8 cellular contexts compared by ENCODE assay signal in the genomic region with DNA sequence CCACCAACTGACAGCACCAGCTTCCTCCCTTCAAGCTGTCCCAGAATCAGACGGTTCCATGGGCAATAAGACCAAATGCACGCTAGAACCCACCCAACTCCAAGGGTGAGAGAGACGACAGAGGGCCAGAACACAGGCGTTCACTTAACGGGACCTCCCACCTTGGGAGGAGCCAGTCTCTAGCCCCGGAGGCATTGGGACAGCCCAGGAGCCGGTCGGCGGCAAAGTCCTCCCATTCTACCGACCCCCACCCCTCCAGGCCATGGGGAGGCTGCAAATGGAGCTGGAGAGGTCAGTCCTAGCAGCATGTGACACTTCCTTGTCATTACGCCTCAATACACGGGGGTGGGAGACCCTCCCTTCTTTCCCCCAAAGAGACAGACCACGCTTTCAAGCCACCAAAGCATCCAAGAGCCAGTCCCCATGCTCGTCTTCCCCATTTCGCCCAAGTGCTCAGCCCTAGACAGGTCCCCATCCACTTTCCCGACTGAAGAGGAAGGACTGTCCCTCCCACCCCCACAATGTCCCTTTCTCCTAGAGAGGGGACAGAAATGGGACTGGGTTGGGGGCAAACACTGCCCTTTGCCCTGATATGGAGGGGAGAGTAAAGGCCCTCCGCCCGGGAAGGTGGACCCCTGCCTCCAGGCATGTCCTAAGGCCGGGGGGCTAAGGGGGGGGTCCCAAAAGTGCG.
DNase-seq lines count a peak whose midpoint lies in the region; ATAC-seq and FAIRE-seq lines count a peak whose summit lies in the region.

No MANE protein-coding gene starts in this region.

- DNase-seq in activated CD4-positive, CD25-positive, alpha-beta regulatory T cell treated with anti-CD3 and anti-CD28 coated beads, Interleukin-2, amount 50 U/mL, for 72 hours: peak; percentile 43
- DNase-seq in activated CD4-positive, CD25-positive, alpha-beta regulatory T cell (lab: John Stamatoyannopoulos, UW): no peak
- peak; percentile 19 for DNase-seq in RCC 7860 (ENCODE audit: low spot score)
- peak; percentile 45 to 54 for DNase-seq in T47D (ENCODE audit: low read depth in 1 of 2, low spot score in 1 of 2)
- peak; percentile 28 for DNase-seq in kidney glomerular epithelial cell (lab: John Stamatoyannopoulos, UW)
- peak; percentile 39 for DNase-seq in stimulated activated CD4-positive, alpha-beta T cell treated with anti-CD3 and anti-CD28 coated beads, Interleukin-4, amount 100 ng/mL, for 1 hour
- no peak for DNase-seq in SW480 (ENCODE audit: low spot score)

- in situ Hi-C loops in T47D (cut with HindIII; ENCODE audit: low pct_unique_long_range_greater_than_20kb, low sequenced_read_pairs): no loop called here

- no peak for ATAC-seq in HG03457 (IDR thresholded peaks at IDR 0.05; ENCODE audit: unreplicated experiment)

- no peak for FAIRE-seq in RCC 7860 (lab: Jason Lieb, UNC)

Comparison
In these comparisons a context has a peak if more than half of its experiments do, and no peak if none do; other contexts are left out.
1. DNase-seq: peak in activated CD4-positive, CD25-positive, alpha-beta regulatory T cell treated with anti-CD3 and anti-CD28 coated beads, Interleukin-2, amount 50 U/mL, for 72 hours (single experiment), RCC 7860 (single experiment), T47D (2 of 2), kidney glomerular epithelial cell (single experiment) and stimulated activated CD4-positive, alpha-beta T cell treated with anti-CD3 and anti-CD28 coated beads, Interleukin-4, amount 100 ng/mL, for 1 hour (single experiment); none in activated CD4-positive, CD25-positive, alpha-beta regulatory T cell (0 of 4) and SW480 (single experiment).